In genomic region chr12:81257952-81258551, GRCh38 we compare ENCODE assay signal across 8 cellular contexts.
DNase-seq lines count a peak whose midpoint lies in the region; ATAC-seq and TF ChIP-seq lines count a peak whose summit lies in the region.

No MANE protein-coding gene starts in this region.

- DNase-seq in DMS79 treated with DMSO at 0.1 percent for 48 hours (lab: John Stamatoyannopoulos, UW) (peak; percentile 46), DMS79 (lab: John Stamatoyannopoulos, UW) (no peak), NCI-H2107 treated with DMSO at 0.1 percent for 48 hours (lab: John Stamatoyannopoulos, UW; ENCODE audit: unreplicated experiment) (peak; percentile 89), amniotic stem cell (lab: John Stamatoyannopoulos, UW) (peak; percentile 30), right lobe of liver (no peak), ecto neural progenitor cell (ENCODE audit: low spot score) (no peak)
- no peak for DNase-seq in activated CD4-positive, alpha-beta T cell treated with anti-CD3 and anti-CD28 coated beads, Interleukin-2, amount 50 U/mL, for 48 hours

- H3K4me3 ChIP-seq in right lobe of liver = no peak overlapping the region

- TF ChIP-seq CTCF in right lobe of liver (IDR thresholded peaks at IDR 0.05) = peak; percentile 32 to 55 (median 48)

- intact Hi-C loops in right lobe of liver (cut with DNase I) = no loop called here

- peak; percentile 36 to 69 (median 42) for ATAC-seq in right lobe of liver
- no peak for ATAC-seq in HG03571 (IDR thresholded peaks at IDR 0.05; ENCODE audit: unreplicated experiment)

- no peak for TF ChIP-seq POLR2A in right lobe of liver (IDR thresholded peaks at IDR 0.05)

- H3K27me3 ChIP-seq in right lobe of liver = no peaks in the 10 kb centered on the region

- no peaks in the 10 kb centered on the region for H3K36me3 ChIP-seq in right lobe of liver

- no peaks in the 10 kb centered on the region for H3K9me3 ChIP-seq in right lobe of liver

- H3K4me1 ChIP-seq in right lobe of liver = peaks cover 0 to 8% (median 0%) of the 10 kb centered on the region in 4 donors

- 43% methylated on average over 4 of the region's 4 CpGs for WGBS in right lobe of liver (ENCODE audit: insufficient coverage, low coverage, low lambda C conversion rate, missing lambda C conversion rate)

- no peak overlapping the region for H3K27ac ChIP-seq in right lobe of liver

Comparison
In these comparisons a context has a peak if more than half of its experiments do, and no peak if none do; other contexts are left out.
1. DNase-seq: peak in DMS79 treated with DMSO at 0.1 percent for 48 hours (single experiment), NCI-H2107 treated with DMSO at 0.1 percent for 48 hours (single experiment) and amniotic stem cell (single experiment); none in DMS79 (single experiment), right lobe of liver (0 of 3), activated CD4-positive, alpha-beta T cell treated with anti-CD3 and anti-CD28 coated beads, Interleukin-2, amount 50 U/mL, for 48 hours (0 of 2) and ecto neural progenitor cell (single experiment).